24 cellular contexts compared by ENCODE assay signal in the genomic region with DNA sequence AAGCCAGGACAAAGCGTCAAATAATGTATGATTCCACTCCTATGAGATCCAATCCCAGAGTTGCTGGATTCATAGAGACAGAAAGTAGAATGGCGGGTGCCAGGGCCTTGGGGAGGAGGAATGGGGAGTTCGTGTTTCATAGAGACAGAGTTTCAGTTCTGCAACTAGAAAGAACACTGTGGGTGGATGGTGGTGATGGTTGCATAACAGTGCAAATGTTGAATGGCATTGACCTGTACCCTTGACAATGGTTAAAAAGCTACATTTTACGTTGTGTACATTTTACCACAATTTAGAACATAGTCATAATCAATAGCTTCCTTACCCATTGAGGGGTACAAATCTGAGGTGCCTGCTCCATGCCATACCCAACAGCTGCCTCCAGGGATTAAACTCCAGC. TPM values are rescaled to one million over a fixed set of nuclear protein-coding genes. Genes with fewer than 3 reads are reported as not detected.
DNase-seq lines count a peak whose midpoint lies in the region; ATAC-seq, FAIRE-seq and TF ChIP-seq lines count a peak whose summit lies in the region.
"Had no signal": no experiment of that assay in that cellular context is flagged by ENCODE, and none has a peak within 500 bp of the region (broad histone marks: within the 10 kb centered on the region; RNA-seq: fewer than 3 reads in every experiment).

No MANE protein-coding gene starts in this region.

- peaks cover 0 to 16% (median 9%) of the 10 kb centered on the region in 4 donors for H3K9me3 ChIP-seq in sigmoid colon
- H3K9me3 ChIP-seq in testis = no peaks in the 10 kb centered on the region

- WGBS in sigmoid colon, 2 donors = 53 to 56% methylated on average over 4 of the region's 4 CpGs
- 52 to 61% methylated on average over 4 of the region's 4 CpGs for WGBS in testis, 2 donors

- H3K4me3 ChIP-seq in sigmoid colon = no peak overlapping the region
- no peak overlapping the region for H3K4me3 ChIP-seq in testis

- peaks cover 9 to 10% of the 10 kb centered on the region in 2 donors for H3K4me1 Mint-ChIP-seq in stimulated activated naive B cell treated with anti-CD40 and anti-IgM and Interleukin-4, amounts not matched to agents 10 μg/mL and 1 μg/mL and 100 μg/mL, for 72 hours
- no peaks in the 10 kb centered on the region for H3K4me1 Mint-ChIP-seq in activated CD4-positive, alpha-beta T cell treated with anti-CD3 and anti-CD28 coated beads, Interleukin-2, amount 10 ng/mL, durations not matched to agents 24 days and 14 days
- H3K4me1 Mint-ChIP-seq: CD4-positive, alpha-beta memory T cell; T-helper 17 cell had no signal

- H3K9me3 Mint-ChIP-seq in stimulated activated naive B cell treated with anti-CD40 and anti-IgM and Interleukin-4, amounts not matched to agents 10 μg/mL and 1 μg/mL and 100 μg/mL, for 72 hours = peaks cover 17 to 25% of the 10 kb centered on the region in 2 donors
- peaks cover 30% of the 10 kb centered on the region for H3K9me3 Mint-ChIP-seq in activated CD4-positive, alpha-beta T cell treated with anti-CD3 and anti-CD28 coated beads, Interleukin-2, amount 10 ng/mL, durations not matched to agents 24 days and 14 days

- no peak overlapping the region for H3K27ac Mint-ChIP-seq in stimulated activated naive B cell treated with anti-CD40 and anti-IgM and Interleukin-4, amounts not matched to agents 10 μg/mL and 1 μg/mL and 100 μg/mL, for 72 hours
- H3K27ac Mint-ChIP-seq in activated CD4-positive, alpha-beta T cell treated with anti-CD3 and anti-CD28 coated beads, Interleukin-2, amount 10 ng/mL, durations not matched to agents 24 days and 14 days = no peak overlapping the region
- H3K27ac Mint-ChIP-seq: T-helper 17 cell had no signal

- H3K36me3 Mint-ChIP-seq in stimulated activated naive B cell treated with anti-CD40 and anti-IgM and Interleukin-4, amounts not matched to agents 10 μg/mL and 1 μg/mL and 100 μg/mL, for 72 hours = peaks cover 3 to 10% of the 10 kb centered on the region in 2 donors
- H3K36me3 Mint-ChIP-seq in activated CD4-positive, alpha-beta T cell treated with anti-CD3 and anti-CD28 coated beads, Interleukin-2, amount 10 ng/mL, durations not matched to agents 24 days and 14 days (ENCODE audit: low read depth) = peaks cover 2% of the 10 kb centered on the region

- TF ChIP-seq CTCF in sigmoid colon (IDR thresholded peaks at IDR 0.05) = no peak
- TF ChIP-seq CTCF in testis (IDR thresholded peaks at IDR 0.05) = no peak

- intact Hi-C loops in activated CD4-positive, alpha-beta T cell treated with anti-CD3 and anti-CD28 coated beads, Interleukin-2, amount 10 ng/mL, durations not matched to agents 24 days and 14 days (cut with micrococcal nuclease) = no loop called here
- intact Hi-C loops in sigmoid colon (cut with DNase I) = no loop called here
- intact Hi-C loops in testis (cut with DNase I; ENCODE audit: low total_unique reads) = no loop called here

- H3K4me1 ChIP-seq in sigmoid colon = no peaks in the 10 kb centered on the region
- H3K4me1 ChIP-seq in testis = no peaks in the 10 kb centered on the region

- DNase-seq in GM12891 (ENCODE audit: insufficient read length, low spot score) (no peak), NOMO-1 (lab: John Stamatoyannopoulos, UW; ENCODE audit: unreplicated experiment in 2 of 2) (peak; percentile 58 to 77), SKM-1 treated with dmso at 0.1 percent for 144 hours (lab: John Stamatoyannopoulos, UW; ENCODE audit: unreplicated experiment) (peak; percentile 40), sigmoid colon (no peak), testis (no peak)
- DNase-seq in stimulated activated naive B cell treated with anti-CD40 and anti-IgM and Interleukin-4, amounts not matched to agents 10 μg/mL and 1 μg/mL and 100 μg/mL, for 72 hours = no peak
- DNase-seq in activated CD4-positive, alpha-beta T cell treated with anti-CD3 and anti-CD28 coated beads, Interleukin-2, amount 10 ng/mL, durations not matched to agents 24 days and 14 days = no peak
- DNase-seq: ACHN; AML-193; Calu3; CD4-positive, alpha-beta memory T cell; DMS53; Kasumi-1; MM.1S; NCI-H1417 treated with DMSO at 0.1 percent for 48 hours; NCI-H1930; NCI-H2171; NCI-H748 treated with DMSO at 0.1 percent for 48 hours; SHP77; T-helper 17 cell had no signal

- no peaks in the 10 kb centered on the region for H3K27me3 ChIP-seq in sigmoid colon
- H3K27me3 ChIP-seq in testis = no peaks in the 10 kb centered on the region

- peak; percentile 77 to 93 for ATAC-seq in stimulated activated naive B cell treated with anti-CD40 and anti-IgM and Interleukin-4, amounts not matched to agents 10 μg/mL and 1 μg/mL and 100 μg/mL, for 72 hours (replicated peaks)
- no peak for ATAC-seq in HG03175 (IDR thresholded peaks at IDR 0.05; ENCODE audit: unreplicated experiment)
- ATAC-seq: T-helper 17 cell had no signal

- H3K27ac ChIP-seq in sigmoid colon = no peak overlapping the region
- no peak overlapping the region for H3K27ac ChIP-seq in testis

- TF ChIP-seq POLR2A in GM12891 (IDR thresholded peaks at IDR 0.05; ENCODE audit: low read depth, low read length) = no peak
- TF ChIP-seq POLR2A in sigmoid colon (IDR thresholded peaks at IDR 0.05) = no peak
- TF ChIP-seq POLR2A in testis (IDR thresholded peaks at IDR 0.05) = no peak

- FAIRE-seq in GM12891 (lab: Jason Lieb, UNC) = peak; percentile 89
- FAIRE-seq: H1, RCC 7860 had no signal

- H3K36me3 ChIP-seq in sigmoid colon = no peaks in the 10 kb centered on the region
- no peaks in the 10 kb centered on the region for H3K36me3 ChIP-seq in testis (ENCODE audit: low read depth, missing control alignments)

- H3K4me3 Mint-ChIP-seq in stimulated activated naive B cell treated with anti-CD40 and anti-IgM and Interleukin-4, amounts not matched to agents 10 μg/mL and 1 μg/mL and 100 μg/mL, for 72 hours = no peak overlapping the region
- no peak overlapping the region for H3K4me3 Mint-ChIP-seq in activated CD4-positive, alpha-beta T cell treated with anti-CD3 and anti-CD28 coated beads, Interleukin-2, amount 10 ng/mL, durations not matched to agents 24 days and 14 days
- H3K4me3 Mint-ChIP-seq: CD4-positive, alpha-beta memory T cell; T-helper 17 cell had no signal

- peaks cover 18 to 21% of the 10 kb centered on the region in 2 donors for H3K27me3 Mint-ChIP-seq in stimulated activated naive B cell treated with anti-CD40 and anti-IgM and Interleukin-4, amounts not matched to agents 10 μg/mL and 1 μg/mL and 100 μg/mL, for 72 hours
- no peaks in the 10 kb centered on the region for H3K27me3 Mint-ChIP-seq in activated CD4-positive, alpha-beta T cell treated with anti-CD3 and anti-CD28 coated beads, Interleukin-2, amount 10 ng/mL, durations not matched to agents 24 days and 14 days
- H3K27me3 Mint-ChIP-seq: T-helper 17 cell had no signal

- no peak for TF ChIP-seq EP300 in sigmoid colon (IDR thresholded peaks at IDR 0.05)

TF ChIP-seq in GM12891, 5 proteins besides CTCF, POLR2A, EP300 and RAD21:
- TF ChIP-seq POU2F2 (IDR thresholded peaks at IDR 0.05; ENCODE audit: low read depth, low read length) (no peak), SPI1 (IDR thresholded peaks at IDR 0.05; ENCODE audit: low read depth, low read length) (peak; percentile 93)

RNA-seq across cellular contexts. Expression of a gene that starts 33.4 kb away (rescaled TPM):
- polyA plus RNA-seq in GM12891 (2012; ENCODE audit: low read depth, missing spikeins) = not detected
- total RNA-seq in activated CD4-positive, alpha-beta T cell treated with anti-CD3 and anti-CD28 coated beads, Interleukin-2, amount 10 ng/mL, durations not matched to agents 24 days and 14 days = not detected in 2 replicates
- not detected for total RNA-seq in sigmoid colon
- not detected for polyA plus RNA-seq in sigmoid colon
- total RNA-seq in testis = not detected
- polyA plus RNA-seq in testis (ENCODE audit: insufficient read depth, low read depth, low replicate concordance) = not detected
- total RNA-seq: Calu3; CD4-positive, alpha-beta memory T cell; H1; NCI-H460; T-helper 17 cell had no signal
- polyA plus RNA-seq: CD4-positive, alpha-beta memory T cell; H1 had no signal

RNA-seq across cellular contexts. Expression of a gene that starts 42.5 kb away (rescaled TPM):
- polyA plus RNA-seq in GM12891 (2012; ENCODE audit: low read depth, missing spikeins) = not detected
- total RNA-seq in activated CD4-positive, alpha-beta T cell treated with anti-CD3 and anti-CD28 coated beads, Interleukin-2, amount 10 ng/mL, durations not matched to agents 24 days and 14 days = not detected in 2 replicates
- not detected for total RNA-seq in sigmoid colon
- polyA plus RNA-seq in sigmoid colon = not detected
- not detected for total RNA-seq in testis
- polyA plus RNA-seq in testis (ENCODE audit: insufficient read depth, low read depth, low replicate concordance) = not detected
- total RNA-seq: Calu3; CD4-positive, alpha-beta memory T cell; H1; NCI-H460; T-helper 17 cell had no signal
- polyA plus RNA-seq: CD4-positive, alpha-beta memory T cell; H1 had no signal

RNA-seq across cellular contexts. Expression of a gene that starts 52.1 kb away (rescaled TPM):
- not detected for polyA plus RNA-seq in GM12891 (2012; ENCODE audit: low read depth, missing spikeins)
- not detected in 2 replicates for total RNA-seq in activated CD4-positive, alpha-beta T cell treated with anti-CD3 and anti-CD28 coated beads, Interleukin-2, amount 10 ng/mL, durations not matched to agents 24 days and 14 days
- total RNA-seq in sigmoid colon (not detected), testis (not detected)
- polyA plus RNA-seq in sigmoid colon (not detected), testis (ENCODE audit: insufficient read depth, low read depth, low replicate concordance) (not detected)
- total RNA-seq: Calu3; CD4-positive, alpha-beta memory T cell; H1; NCI-H460; T-helper 17 cell had no signal
- polyA plus RNA-seq: CD4-positive, alpha-beta memory T cell; H1 had no signal

Comparison
In these comparisons a context has a peak if more than half of its experiments do, and no peak if none do; other contexts are left out.
1. DNase-seq: peak in NOMO-1 (2 of 2) and SKM-1 treated with dmso at 0.1 percent for 144 hours (single experiment); none in GM12891 (single experiment), stimulated activated naive B cell treated with anti-CD40 and anti-IgM and Interleukin-4, amounts not matched to agents 10 μg/mL and 1 μg/mL and 100 μg/mL, for 72 hours (single experiment), activated CD4-positive, alpha-beta T cell treated with anti-CD3 and anti-CD28 coated beads, Interleukin-2, amount 10 ng/mL, durations not matched to agents 24 days and 14 days (single experiment), sigmoid colon (single experiment) and testis (single experiment).